8 cellular contexts compared by ENCODE assay signal in genomic region chr6:111874030-111874425, GRCh38. TPM values are rescaled to one million over a fixed set of nuclear protein-coding genes. Genes with fewer than 3 reads are reported as not detected.
DNase-seq lines count a peak whose midpoint lies in the region; ATAC-seq and TF ChIP-seq lines count a peak whose summit lies in the region.

No MANE protein-coding gene starts in this region.

- no peak overlapping the region for H3K27ac ChIP-seq in AG04450 (ENCODE audit: low read depth, low read length)
- H3K27ac ChIP-seq in KOPT-K1 (ENCODE audit: low read depth, low read length, poor library complexity, severe bottlenecking) = peak overlapping the region; percentile 95

- ATAC-seq in GM18870 (IDR thresholded peaks at IDR 0.05; ENCODE audit: unreplicated experiment) = no peak
- ATAC-seq in HG02885 (IDR thresholded peaks at IDR 0.05; ENCODE audit: poor library complexity, unreplicated experiment) = no peak

- POLR2A ChIA-PET in AG04450 (lab: Yijun Ruan, JAX) = no interaction called here
- POLR2A ChIA-PET in activated CD4-positive, alpha-beta memory T cell treated with anti-CD3 and anti-CD28 coated beads, Interleukin-2, amount 10 ng/mL, durations not matched to agents 7 days and 5 days (lab: Charles Lee) = interaction anchor here (0.7 to 1.9 kb wide), 27 partner anchors 10 to 391 kb away, joined by 3 to 25 read pairs (median 5); partner anchors contain the start of gene REV3L

- H3K4me1 Mint-ChIP-seq in activated CD4-positive, alpha-beta memory T cell treated with anti-CD3 and anti-CD28 coated beads, Interleukin-2, amount 10 ng/mL, durations not matched to agents 7 days and 5 days = peaks cover 37% of the 10 kb centered on the region

- H3K36me3 ChIP-seq in KOPT-K1 (ENCODE audit: insufficient read depth, low read length) = no peaks in the 10 kb centered on the region

- TF ChIP-seq POLR2A in erythroblast (IDR thresholded peaks at IDR 0.05; ENCODE audit: low read length) = no peak

- peak overlapping the region; percentile 93 for H3K27ac Mint-ChIP-seq in activated CD4-positive, alpha-beta memory T cell treated with anti-CD3 and anti-CD28 coated beads, Interleukin-2, amount 10 ng/mL, durations not matched to agents 7 days and 5 days

- peak overlapping the region; percentile 76 for H3K4me3 ChIP-seq in AG04450 (ENCODE audit: low read depth, low read length)

- no peak for TF ChIP-seq CTCF in AG04450 (IDR thresholded peaks at IDR 0.05; ENCODE audit: low read depth, low read length)

- H3K9me3 ChIP-seq in AG04450 (ENCODE audit: control insufficient read depth, insufficient read depth, low read length) = no peaks in the 10 kb centered on the region
- H3K9me3 ChIP-seq in KOPT-K1 (ENCODE audit: insufficient read depth, low read length, poor library complexity, severe bottlenecking) = no peaks in the 10 kb centered on the region

- DNase-seq in AG04450 (ENCODE audit: low read depth, low spot score) (no peak), erythroblast (lab: John Stamatoyannopoulos, UW) (peak; percentile 17 to 24), pulmonary artery endothelial cell (ENCODE audit: low read depth, low spot score) (peak; percentile 24), NCI-H2081 (lab: John Stamatoyannopoulos, UW) (no peak)
- DNase-seq in activated CD4-positive, alpha-beta memory T cell treated with anti-CD3 and anti-CD28 coated beads, Interleukin-2, amount 10 ng/mL, durations not matched to agents 7 days and 5 days = peak; percentile 56

- peak overlapping the region; percentile 87 for H3K4me3 Mint-ChIP-seq in activated CD4-positive, alpha-beta memory T cell treated with anti-CD3 and anti-CD28 coated beads, Interleukin-2, amount 10 ng/mL, durations not matched to agents 7 days and 5 days

- CTCF ChIA-PET in AG04450 (lab: Charles Lee) = interaction anchor here (0.9 to 1.1 kb wide), 3 partner anchors 65 to 169 kb away, joined by 3 to 4 read pairs (median 3); no protein-coding TSS in a partner anchor
- CTCF ChIA-PET in activated CD4-positive, alpha-beta memory T cell treated with anti-CD3 and anti-CD28 coated beads, Interleukin-2, amount 10 ng/mL, durations not matched to agents 7 days and 5 days (lab: Charles Lee) = interaction anchor here (0.7 to 2.0 kb wide), 19 partner anchors 9 to 170 kb away, joined by 3 to 17 read pairs (median 5); no protein-coding TSS in a partner anchor

- no peaks in the 10 kb centered on the region for H3K9me3 Mint-ChIP-seq in activated CD4-positive, alpha-beta memory T cell treated with anti-CD3 and anti-CD28 coated beads, Interleukin-2, amount 10 ng/mL, durations not matched to agents 7 days and 5 days

- no peaks in the 10 kb centered on the region for H3K27me3 Mint-ChIP-seq in activated CD4-positive, alpha-beta memory T cell treated with anti-CD3 and anti-CD28 coated beads, Interleukin-2, amount 10 ng/mL, durations not matched to agents 7 days and 5 days

- H3K36me3 Mint-ChIP-seq in activated CD4-positive, alpha-beta memory T cell treated with anti-CD3 and anti-CD28 coated beads, Interleukin-2, amount 10 ng/mL, durations not matched to agents 7 days and 5 days (ENCODE audit: low read depth) = peaks cover 23% of the 10 kb centered on the region

- peaks cover 9% of the 10 kb centered on the region for H3K27me3 ChIP-seq in AG04450 (ENCODE audit: control insufficient read depth, insufficient read depth, low read length)

RNA-seq across cellular contexts. Expression of gene FYN, which starts 0.8 kb away (rescaled TPM):
- polyA plus RNA-seq in AG04450 (2011; rRNA removed) = 25.2 and 29.0 TPM in 2 replicates
- 38.5 and 48.9 TPM in 2 replicates for polyA minus RNA-seq in AG04450 (2011; rRNA and poly(A)+ RNA removed)
- 100 to 1,000 TPM; 201 to 208 TPM for total RNA-seq in activated CD4-positive, alpha-beta memory T cell treated with anti-CD3 and anti-CD28 coated beads, Interleukin-2, amount 10 ng/mL, durations not matched to agents 7 days and 5 days
- total RNA-seq in pulmonary artery endothelial cell = 140 and 194 TPM in 2 replicates

Comparison
In these comparisons a context has a peak if more than half of its experiments do, and no peak if none do; other contexts are left out.
1. DNase-seq: peak in activated CD4-positive, alpha-beta memory T cell treated with anti-CD3 and anti-CD28 coated beads, Interleukin-2, amount 10 ng/mL, durations not matched to agents 7 days and 5 days (single experiment), erythroblast (2 of 2) and pulmonary artery endothelial cell (single experiment); none in AG04450 (single experiment) and NCI-H2081 (0 of 2).